Comparison of ENCODE assay signal across 6 cellular contexts in the genomic region with DNA sequence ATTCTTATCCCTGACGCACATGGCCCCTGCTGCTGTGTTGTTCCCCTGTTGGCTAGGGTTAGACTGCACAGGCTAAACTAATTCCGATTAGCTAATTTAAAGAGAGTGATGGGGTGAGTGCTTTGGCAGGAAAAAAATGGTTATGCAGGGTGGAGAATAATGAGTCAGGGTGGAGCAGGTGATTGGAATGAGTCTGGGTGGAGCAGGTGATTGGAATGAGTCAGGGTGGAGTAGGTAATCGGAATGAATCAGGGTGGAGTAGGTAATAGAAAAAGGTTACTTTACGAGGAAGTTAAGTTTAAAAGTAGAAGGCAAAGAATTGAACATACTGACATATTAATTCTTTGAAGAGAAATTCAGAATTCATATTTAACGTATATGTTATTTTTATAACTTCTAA. TPM values are rescaled to one million over a fixed set of nuclear protein-coding genes. Genes with fewer than 3 reads are reported as not detected.
"Had no signal": no experiment of that assay in that cellular context is flagged by ENCODE, and none has a peak within 500 bp of the region (broad histone marks: within the 10 kb centered on the region; RNA-seq: fewer than 3 reads in every experiment).

No MANE protein-coding gene starts in this region.

RNA-seq across cellular contexts. Expression of a gene that starts 55.7 kb away (rescaled TPM):
- total RNA-seq: activated CD4-positive, alpha-beta memory T cell treated with anti-CD3 and anti-CD28 coated beads, Interleukin-2, amount 10 ng/mL, durations not matched to agents 7 days and 5 days; activated CD4-positive, alpha-beta T cell treated with anti-CD3 and anti-CD28 coated beads, Interleukin-2, amount 10 ng/mL, durations not matched to agents 7 days and 5 days; activated naive CD4-positive, alpha-beta T cell treated with anti-CD3 and anti-CD28 coated beads, Interleukin-2, amount 50 U/mL, for 72 hours; activated naive CD8-positive, alpha-beta T cell treated with anti-CD3 and anti-CD28 coated beads, Interleukin-2, amount 10 ng/mL, durations not matched to agents 7 days and 5 days; activated T-cell treated with anti-CD3 and anti-CD28 coated beads, Interleukin-2, amount 50 U/mL, for 72 hours; T-helper 2 cell treated with Interferon-gamma antibody and Interleukin-4, amounts not matched to agents 100 ng/mL and 5 ng/mL, for 36 hours had no signal
